In genomic region chr5:113204525-113205161, GRCh38 we compare ENCODE assay signal across 1 cellular context.
TF ChIP-seq lines count a peak whose summit lies in the region.

No MANE protein-coding gene starts in this region.

TF ChIP-seq in HepG2, 621 proteins besides CTCF, POLR2A, EP300 and RAD21 (continued from another document):
- TF ChIP-seq ZNF646 (CRISPR knock-in tag; IDR thresholded peaks at IDR 0.05) (no peak), ZNF740 (CRISPR knock-in tag; IDR thresholded peaks at IDR 0.05) (no peak), ZMYM2 (CRISPR knock-in tag; IDR thresholded peaks at IDR 0.05) (no peak), SP140L (CRISPR knock-in tag; IDR thresholded peaks at IDR 0.05; ENCODE audit: borderline replicate concordance) (no peak), ZFP62 (CRISPR knock-in tag; IDR thresholded peaks at IDR 0.05) (no peak), ARID5B (CRISPR knock-in tag; IDR thresholded peaks at IDR 0.05) (0 out of 2 replicates have a peak, but pooled peaks have one; percentile 8), RAD51 (IDR thresholded peaks at IDR 0.05; ENCODE audit: borderline replicate concordance) (no peak), CEBPG (CRISPR knock-in tag; IDR thresholded peaks at IDR 0.05) (peak; percentile 68), CEBPB (IDR thresholded peaks at IDR 0.05; ENCODE audit: borderline replicate concordance, low read depth, low read length) (peak; percentile 74; the same call in 1 of the 2 replicates), ZNF644 (CRISPR knock-in tag; IDR thresholded peaks at IDR 0.05; ENCODE audit: low read depth) (0 out of 2 replicates have a peak, but pooled peaks have one; percentile 42), ETV6 (CRISPR knock-in tag; conservative IDR thresholded peaks at IDR 0.05) (no peak), CREB3 (CRISPR knock-in tag; IDR thresholded peaks at IDR 0.05) (no peak), HOXA5 (CRISPR knock-in tag; IDR thresholded peaks at IDR 0.05) (no peak), DZIP1 (CRISPR knock-in tag; IDR thresholded peaks at IDR 0.05) (no peak), KMT2B (CRISPR knock-in tag; IDR thresholded peaks at IDR 0.05) (0 out of 2 replicates have a peak, but pooled peaks have one; percentile 46), HMGA1 (CRISPR knock-in tag; conservative IDR thresholded peaks at IDR 0.05) (no peak), FOXM1 (CRISPR knock-in tag; IDR thresholded peaks at IDR 0.05) (no peak), SOX6 (IDR thresholded peaks at IDR 0.05) (no peak), SOX6 (CRISPR knock-in tag; IDR thresholded peaks at IDR 0.05) (no peak), JUND (CRISPR knock-in tag; IDR thresholded peaks at IDR 0.05) (no peak), ZEB1 (IDR thresholded peaks at IDR 0.05; ENCODE audit: insufficient replicate concordance, low read depth) (no peak), ZNF562 (CRISPR knock-in tag; IDR thresholded peaks at IDR 0.05; ENCODE audit: borderline replicate concordance) (no peak), PRMT3 (CRISPR knock-in tag; IDR thresholded peaks at IDR 0.05; ENCODE audit: borderline replicate concordance, low read depth) (no peak), DNMT3B (CRISPR knock-in tag; conservative IDR thresholded peaks at IDR 0.05) (no peak), SKIL (CRISPR knock-in tag; IDR thresholded peaks at IDR 0.05; ENCODE audit: borderline replicate concordance) (no peak), HMGXB3 (CRISPR knock-in tag; IDR thresholded peaks at IDR 0.05; ENCODE audit: borderline replicate concordance) (no peak), ZNF713 (CRISPR knock-in tag; IDR thresholded peaks at IDR 0.05) (no peak), CBX2 (IDR thresholded peaks at IDR 0.05; ENCODE audit: low read depth, low read length) (no peak), CBX2 (CRISPR knock-in tag; IDR thresholded peaks at IDR 0.05; ENCODE audit: low read depth) (no peak), ZSCAN29 (CRISPR knock-in tag; conservative IDR thresholded peaks at IDR 0.05) (no peak), ZNF430 (CRISPR knock-in tag; IDR thresholded peaks at IDR 0.05) (no peak), ZNF776 (CRISPR knock-in tag; IDR thresholded peaks at IDR 0.05) (no peak), ZNF281 (CRISPR knock-in tag; IDR thresholded peaks at IDR 0.05; ENCODE audit: borderline replicate concordance) (no peak), ZNF766 (CRISPR knock-in tag; IDR thresholded peaks at IDR 0.05; ENCODE audit: borderline replicate concordance) (no peak)
TF ChIP-seq in HepG2: peak in this region for 10.
